8 cellular contexts compared by ENCODE assay signal in genomic region chr2:232632904-232633412, GRCh38. TPM values are rescaled to one million over a fixed set of nuclear protein-coding genes. Genes with fewer than 3 reads are reported as not detected.
DNase-seq lines count a peak whose midpoint lies in the region; ATAC-seq and TF ChIP-seq lines count a peak whose summit lies in the region.

No MANE protein-coding gene starts in this region.

- peaks cover 4% of the 10 kb centered on the region; the same call in 1 of the 2 replicates for H3K4me1 ChIP-seq in PC-3 (ENCODE audit: insufficient read depth, low read length)

- TF ChIP-seq CTCF in Calu3 (IDR thresholded peaks at IDR 0.05; ENCODE audit: unreplicated experiment) (no peak), PC-3 (conservative IDR thresholded peaks at IDR 0.05; ENCODE audit: low read depth, low read length) (0 out of 2 replicates have a peak, but pooled peaks have one; percentile 23)

- BruUV-seq in Calu3 (replicated peaks; lab: Mats Ljungman, UMichigan), result no TSS peak
- BruUV-seq in PC-3 (replicated peaks; lab: Mats Ljungman, UMichigan), result no TSS peak

- CTCF ChIA-PET in Calu3 (lab: Charles Lee) (no interaction called here), PC-3 (lab: Charles Lee) (interaction anchor here (1.3 kb wide), 1 partner anchor 22 kb away, joined by 3 read pairs; no protein-coding TSS in a partner anchor)

- peak overlapping the region; percentile 63 for H3K4me3 Mint-ChIP-seq in Calu3 (ENCODE audit: low read depth, unreplicated experiment)
- H3K4me3 Mint-ChIP-seq in naive B cell, result peak overlapping the region; percentile 19 to 77 (median 56)

- H3K4me1 Mint-ChIP-seq in Calu3 (ENCODE audit: low read depth, unreplicated experiment) (peaks cover 8% of the 10 kb centered on the region), naive B cell (peaks cover 0 to 12% (median 6%) of the 10 kb centered on the region in 3 donors)

- H4K20me1 ChIP-seq in PC-3 (ENCODE audit: low read length), result no peaks in the 10 kb centered on the region

- H3K9me3 Mint-ChIP-seq in Calu3 (ENCODE audit: low read depth, unreplicated experiment) (no peaks in the 10 kb centered on the region), naive B cell (peaks cover 0 to 3% (median 0%) of the 10 kb centered on the region in 7 donors)

- DNase-seq in Calu3 (peak; percentile 24), PC-3 (peak; percentile 32), naive B cell (no peak), HPDE6-E6E7 (ENCODE audit: extremely low spot score) (no peak), GM03348 (ENCODE audit: low spot score) (no peak)

- no peak overlapping the region for H3K27ac ChIP-seq in PC-3 (ENCODE audit: low read length)

- H2AFZ ChIP-seq in PC-3 (ENCODE audit: low read length), result peak overlapping the region; percentile 74

- H3K9me3 ChIP-seq in PC-3 (ENCODE audit: low read length), result no peaks in the 10 kb centered on the region

- H3K4me2 ChIP-seq in PC-3 (ENCODE audit: low read length), result peak overlapping the region; percentile 86

- intact Hi-C loops in Calu3 (cut with micrococcal nuclease; ENCODE audit: unreplicated experiment), result no loop called here
- intact Hi-C loops in PC-3 (cut with micrococcal nuclease), result no loop called here

- POLR2A ChIA-PET in PC-3 (lab: Charles Lee; ENCODE audit: unreplicated experiment), result interaction anchor here (0.6 to 0.7 kb wide), 2 partner anchors 82 to 764 kb away, joined by 4 to 10 read pairs; partner anchors contain the start of genes EIF4E2 and TIGD1

- no peak overlapping the region; the same call in 1 of the 2 replicates for H3K9ac ChIP-seq in PC-3 (ENCODE audit: low read length)

- no peaks in the 10 kb centered on the region for H3K36me3 ChIP-seq in PC-3 (ENCODE audit: low read depth, low read length)

- H3K27me3 Mint-ChIP-seq in Calu3 (ENCODE audit: unreplicated experiment), result peaks cover 12% of the 10 kb centered on the region
- H3K27me3 Mint-ChIP-seq in naive B cell, result peaks cover 36 to 70% (median 45%) of the 10 kb centered on the region in 3 donors

- H3K79me2 ChIP-seq in PC-3 (ENCODE audit: low read length), result no peaks in the 10 kb centered on the region

- H3F3A ChIP-seq in PC-3 (ENCODE audit: low read length, unreplicated experiment), result no peaks in the 10 kb centered on the region

- peak overlapping the region; percentile 70 for H3K4me3 ChIP-seq in PC-3 (ENCODE audit: low read length)

- H3K27me3 ChIP-seq in PC-3 (ENCODE audit: low read length), result no peaks in the 10 kb centered on the region

- ATAC-seq in PC-3 (peak; percentile 54), esophagus mucosa (peak; percentile 12), naive B cell (ENCODE audit: low read depth in 2 of 2) (peak; percentile 7 to 24), HG02610 (IDR thresholded peaks at IDR 0.05; ENCODE audit: unreplicated experiment) (no peak), GM18517 (IDR thresholded peaks at IDR 0.05; ENCODE audit: unreplicated experiment) (no peak)

- H3K36me3 Mint-ChIP-seq in Calu3 (ENCODE audit: insufficient read depth, unreplicated experiment) (peaks cover 9% of the 10 kb centered on the region), naive B cell (no peaks in the 10 kb centered on the region)

- H3K27ac Mint-ChIP-seq in Calu3 (ENCODE audit: unreplicated experiment), result peak overlapping the region; percentile 46
- no peak overlapping the region for H3K27ac Mint-ChIP-seq in naive B cell

- no peaks in the 10 kb centered on the region for H3K9me2 ChIP-seq in PC-3 (replicated peaks; ENCODE audit: low read length)

RNA-seq across cellular contexts. Expression of gene EFHD1, which starts 0.4 kb away (rescaled TPM):
- 0.27 and 0.47 TPM in 2 replicates for total RNA-seq in Calu3 (2022)
- 0.07 TPM in 1 of 2 replicates, not detected in the other for total RNA-seq in PC-3 (2014; rRNA removed)
- 1.1 TPM for total RNA-seq in esophagus mucosa
- polyA plus RNA-seq in naive B cell (ENCODE audit: low read depth in 6 of 6), result not detected

Comparison
In these comparisons a context has a peak if more than half of its experiments do, and no peak if none do; other contexts are left out.
1. DNase-seq: peak in Calu3 (single experiment) and PC-3 (single experiment); none in naive B cell (single experiment), HPDE6-E6E7 (single experiment) and GM03348 (single experiment).
2. ATAC-seq: peak in PC-3 (single experiment), esophagus mucosa (single experiment) and naive B cell (2 of 2); none in HG02610 (single experiment) and GM18517 (single experiment).